10 cellular contexts compared by ENCODE assay signal in the genomic region with DNA sequence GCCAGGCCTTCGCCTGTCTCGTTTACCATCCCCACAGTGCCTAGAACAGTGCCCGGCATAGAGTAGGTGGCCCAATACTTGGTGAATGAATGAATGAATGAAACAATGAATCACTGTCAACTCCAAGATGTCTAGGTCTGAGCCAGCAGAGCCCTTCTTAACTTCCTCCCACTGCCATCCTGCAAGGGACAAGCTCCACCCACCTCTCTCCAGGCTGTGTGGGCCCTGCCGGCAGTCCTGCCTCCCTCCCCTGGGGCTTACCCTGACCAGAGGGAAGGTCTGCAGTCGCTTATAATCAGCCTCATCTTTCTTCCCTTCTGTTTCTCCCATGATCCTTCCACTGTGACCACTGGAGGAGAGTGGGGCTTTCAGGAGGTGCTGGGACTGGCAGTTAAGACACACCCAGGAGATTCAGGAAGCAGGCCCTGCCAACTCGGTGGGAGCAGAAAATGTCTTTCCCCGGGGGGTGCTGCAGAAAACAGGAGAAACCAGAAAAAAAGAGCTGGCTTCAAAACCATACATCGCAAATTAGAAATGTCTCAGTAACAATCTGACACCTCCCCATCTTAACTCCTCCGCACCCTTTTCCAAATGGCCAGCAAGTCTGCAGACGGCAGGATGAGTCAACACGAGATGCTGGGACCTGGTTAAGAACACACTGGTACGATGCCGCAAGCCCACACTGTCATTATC. TPM values are rescaled to one million over a fixed set of nuclear protein-coding genes. Genes with fewer than 3 reads are reported as not detected.
DNase-seq lines count a peak whose midpoint lies in the region; ATAC-seq and TF ChIP-seq lines count a peak whose summit lies in the region.
"Had no signal": no experiment of that assay in that cellular context is flagged by ENCODE, and none has a peak within 500 bp of the region (broad histone marks: within the 10 kb centered on the region; RNA-seq: fewer than 3 reads in every experiment).

No MANE protein-coding gene starts in this region.

- peaks cover 2 to 29% of the 10 kb centered on the region in 2 experiments; a peak in 3 of 4 replicates for H3K79me1 ChIP-seq in IMR-90 (ENCODE audit: low read depth in 1 of 2, low read length in 2 of 2)

- H3K9me3 ChIP-seq in IMR-90 (ENCODE audit: control insufficient read depth, insufficient read depth, low read length) (no peaks in the 10 kb centered on the region), adipocyte (ENCODE audit: control insufficient read depth, low read length) (no peaks in the 10 kb centered on the region), Karpas-422 (ENCODE audit: low read length) (no peaks in the 10 kb centered on the region)

- no peaks in the 10 kb centered on the region for H3K9me3 Mint-ChIP-seq in CD14-positive monocyte

- CTCF ChIA-PET in IMR-90 (lab: Yijun Ruan, JAX), result interaction anchor here (1.3 kb wide), 1 partner anchor 14 kb away, joined by 5 read pairs; no protein-coding TSS in a partner anchor

- no peak overlapping the region for H3K4me3 ChIP-seq in IMR-90 (ENCODE audit: insufficient read depth, low read depth, low read length)
- H3K4me3 ChIP-seq in adipocyte (ENCODE audit: low read length), result no peak overlapping the region
- H3K4me3 ChIP-seq in Karpas-422 (ENCODE audit: low read length), result no peak overlapping the region

- peaks cover 32 to 39% of the 10 kb centered on the region in 2 donors for H3K36me3 Mint-ChIP-seq in CD14-positive monocyte

- dilution Hi-C loops in IMR-90 (cut with HindIII; ENCODE audit: low sequenced_read_pairs, unreplicated experiment), result no loop called here

- H3K27me3 ChIP-seq in IMR-90 (ENCODE audit: control insufficient read depth, insufficient read depth, low read length) (no peaks in the 10 kb centered on the region), adipocyte (replicated peaks; ENCODE audit: control insufficient read depth, insufficient read depth, low read length) (no peaks in the 10 kb centered on the region), Karpas-422 (ENCODE audit: low read length) (no peaks in the 10 kb centered on the region)

- H3K27me3 Mint-ChIP-seq in CD14-positive monocyte (ENCODE audit: low read depth in 3 of 3), result peaks cover 0 to 3% (median 2%) of the 10 kb centered on the region in 3 donors

- H2AFZ ChIP-seq in IMR-90 (replicated peaks; ENCODE audit: low read length, poor library complexity) (peak overlapping the region; percentile 66), Karpas-422 (ENCODE audit: low read length) (no peak overlapping the region)

- POLR2A ChIA-PET in IMR-90 (lab: Charles Lee; ENCODE audit: unreplicated experiment), result no interaction called here

- no peak overlapping the region for H3K18ac ChIP-seq in IMR-90 (ENCODE audit: low read depth, low read length)

- in situ Hi-C loops in IMR-90 (cut with MboI; ENCODE audit: low sequenced_read_pairs), result no loop called here

- no peak for TF ChIP-seq RAD21 in IMR-90 (IDR thresholded peaks at IDR 0.05; ENCODE audit: low read length)

- H3K27ac Mint-ChIP-seq in CD14-positive monocyte, result peak overlapping the region in 5 of 7 donors; percentile 26 to 66 (median 54)

- TF ChIP-seq POLR2A in IMR-90 (IDR thresholded peaks at IDR 0.05; ENCODE audit: low read depth, low read length), result no peak

- H4K8ac ChIP-seq in IMR-90 (ENCODE audit: low read depth in 2 of 2, low read length in 2 of 2), result 0 out of 4 replicates have a peak overlapping the region, but pooled peaks of 1 of the 2 experiments have one; percentile 2

- ATAC-seq in IMR-90 (ENCODE audit: low read depth), result peak; percentile 48
- ATAC-seq in GM21786 (IDR thresholded peaks at IDR 0.05; ENCODE audit: unreplicated experiment), result no peak
- no peak for ATAC-seq in HG03175 (IDR thresholded peaks at IDR 0.05; ENCODE audit: unreplicated experiment)

- no peak overlapping the region for H3K4ac ChIP-seq in IMR-90 (ENCODE audit: low read depth, low read length)

- H3K56ac ChIP-seq in IMR-90 (ENCODE audit: extremely low read depth, insufficient read depth, low read length), result no peak overlapping the region

- H3K9me1 ChIP-seq in IMR-90 (ENCODE audit: insufficient read depth, low read length), result peaks cover 12% of the 10 kb centered on the region

- DNase-seq in CD14-positive monocyte (ENCODE audit: low spot score) (no peak), IMR-90 (peak; percentile 38), adipocyte (ENCODE audit: low read depth) (peak; percentile 69), iris pigment epithelial cell (ENCODE audit: low read depth) (peak; percentile 16), Karpas-422 (no peak)
- DNase-seq in activated CD8-positive, alpha-beta memory T cell treated with anti-CD3 and anti-CD28 coated beads for 24 hours, result no peak
- DNase-seq: activated gamma-delta T cell had no signal

- intact Hi-C loops in CD14-positive monocyte (cut with micrococcal nuclease), result no loop called here
- intact Hi-C loops in IMR-90 (cut with micrococcal nuclease), result no loop called here

- H3K14ac ChIP-seq in IMR-90 (replicated peaks; ENCODE audit: low read depth, low read length), result no peak overlapping the region

- H2BK20ac ChIP-seq in IMR-90 (ENCODE audit: low read depth, low read length), result no peak overlapping the region; the same call in 1 of the 2 replicates

- H3K36me3 ChIP-seq in IMR-90 (ENCODE audit: control insufficient read depth, insufficient read depth, low read length) (peaks cover 17% of the 10 kb centered on the region; the same call in 1 of the 2 replicates), adipocyte (ENCODE audit: control insufficient read depth, insufficient read depth, low read length, severe bottlenecking) (peaks cover 13% of the 10 kb centered on the region), Karpas-422 (ENCODE audit: insufficient read depth, low read length) (no peaks in the 10 kb centered on the region)

- H4K20me1 ChIP-seq in IMR-90 (ENCODE audit: insufficient read depth, low read length), result peaks cover 10% of the 10 kb centered on the region
- no peaks in the 10 kb centered on the region for H4K20me1 ChIP-seq in Karpas-422 (ENCODE audit: insufficient read depth, low read depth, low read length)

- H2BK5ac ChIP-seq in IMR-90 (ENCODE audit: low read depth, low read length, poor library complexity, severe bottlenecking), result no peak overlapping the region

- H2AK5ac ChIP-seq in IMR-90 (ENCODE audit: low read depth, low read length), result no peak overlapping the region

- H3K9ac ChIP-seq in IMR-90 (ENCODE audit: low read depth, low read length) (no peak overlapping the region), adipocyte (ENCODE audit: low read length) (no peak overlapping the region), Karpas-422 (ENCODE audit: low read length) (no peak overlapping the region)

- no peak overlapping the region for H4K5ac ChIP-seq in IMR-90 (ENCODE audit: low read depth, low read length)

- peaks cover 16% of the 10 kb centered on the region for H3K4me1 Mint-ChIP-seq in CD14-positive monocyte

- peaks cover 5% of the 10 kb centered on the region for H3K4me1 ChIP-seq in IMR-90 (ENCODE audit: control insufficient read depth, insufficient read depth, low read length)
- peaks cover 7% of the 10 kb centered on the region for H3K4me1 ChIP-seq in adipocyte (ENCODE audit: control insufficient read depth, insufficient read depth, low read length)
- no peaks in the 10 kb centered on the region for H3K4me1 ChIP-seq in Karpas-422 (ENCODE audit: low read length)

- H3K23ac ChIP-seq in IMR-90 (ENCODE audit: low read depth, low read length), result no peak overlapping the region

- H4K91ac ChIP-seq in IMR-90 (ENCODE audit: insufficient read depth, low read depth, low read length), result no peak overlapping the region

- BruUV-seq in IMR-90 (replicated peaks; lab: Mats Ljungman, UMichigan), result no TSS peak

- H3K4me3 Mint-ChIP-seq in CD14-positive monocyte, result peak overlapping the region in 1 of 2 donors; percentile 69

- H3K9me2 ChIP-seq in Karpas-422 (replicated peaks; ENCODE audit: insufficient read depth, low read length), result no peaks in the 10 kb centered on the region

- 93% methylated on average over 3 of the region's 13 CpGs; no CpG with 5 or more reads in 1 of the 2 experiments for WGBS in IMR-90 (ENCODE audit: extremely low coverage in 2 of 2, insufficient read length in 1 of 2), 2 experiments

- TF ChIP-seq CTCF in CD14-positive monocyte (IDR thresholded peaks at IDR 0.05) (no peak), IMR-90 (conservative IDR thresholded peaks at IDR 0.05; ENCODE audit: low read depth, low read length) (no peak)

- H2BK120ac ChIP-seq in IMR-90 (ENCODE audit: low read depth, low read length), result 0 out of 2 replicates have a peak overlapping the region, but pooled peaks have one; percentile 14

- H3K27ac ChIP-seq in IMR-90 (ENCODE audit: insufficient read depth, low read length), result no peak overlapping the region
- H3K27ac ChIP-seq in Karpas-422 (ENCODE audit: low read length), result no peak overlapping the region
- H3K27ac ChIP-seq: epithelial cell of prostate had no signal

- H2BK15ac ChIP-seq in IMR-90 (ENCODE audit: low read depth, low read length), result no peak overlapping the region

- H3K79me2 ChIP-seq in Karpas-422 (ENCODE audit: low read length), result no peaks in the 10 kb centered on the region

- no peak overlapping the region for H3K4me2 ChIP-seq in IMR-90 (ENCODE audit: low read depth, low read length)
- no peak overlapping the region for H3K4me2 ChIP-seq in Karpas-422 (ENCODE audit: low read depth, low read length, poor library complexity, severe bottlenecking)

- no peak overlapping the region for H2AK9ac ChIP-seq in IMR-90 (replicated peaks; ENCODE audit: low read depth, low read length, poor library complexity)

TF ChIP-seq in IMR-90, 13 proteins besides CTCF, POLR2A, EP300 and RAD21 (continues in another document):
- TF ChIP-seq CHD1 (IDR thresholded peaks at IDR 0.05; ENCODE audit: low read depth, low read length), result no peak
- TF ChIP-seq RCOR1 (IDR thresholded peaks at IDR 0.05; ENCODE audit: insufficient replicate concordance, low read length), result no peak

RNA-seq across cellular contexts. Expression of gene DNAL4, which starts 11.4 kb away (rescaled TPM):
- polyA plus RNA-seq in CD14-positive monocyte (1 to 10 TPM; 8.9 to 9.3 TPM), IMR-90 (2012; rRNA removed) (12.1 and 14.2 TPM in 2 replicates)
- 6.1 and 6.9 TPM in 2 replicates for total RNA-seq in IMR-90 (2012; rRNA removed)
- polyA plus RNA-seq in IMR-90 (2012; cell fraction: cytosol; rRNA removed), result 14.7 and 19.4 TPM in 2 replicates
- 7.3 and 9.3 TPM in 2 replicates for polyA plus RNA-seq in IMR-90 (2012; cell fraction: nucleus; rRNA removed; ENCODE audit: low replicate concordance)
- 3.2 and 8.8 TPM in 2 replicates for total RNA-seq in Karpas-422 (2014; rRNA removed; shearing (Covaris generic); ENCODE audit: low replicate concordance)

RNA-seq across cellular contexts. Expression of gene SUN2, which starts 26.8 kb away (rescaled TPM):
- polyA plus RNA-seq in CD14-positive monocyte, result 10 to 100 TPM; 95.8 to 97.8 TPM
- 25.6 and 27.8 TPM in 2 replicates for total RNA-seq in IMR-90 (2012; rRNA removed)
- polyA plus RNA-seq in IMR-90 (2012; rRNA removed), result 50.0 and 57.3 TPM in 2 replicates
- polyA plus RNA-seq in IMR-90 (2012; cell fraction: cytosol; rRNA removed), result 42.6 and 49.1 TPM in 2 replicates
- 32.0 and 72.8 TPM in 2 replicates for polyA plus RNA-seq in IMR-90 (2012; cell fraction: nucleus; rRNA removed; ENCODE audit: low replicate concordance)
- total RNA-seq in Karpas-422 (2014; rRNA removed; shearing (Covaris generic); ENCODE audit: low replicate concordance), result 23.3 and 44.9 TPM in 2 replicates

Comparison
In these comparisons a context has a peak if more than half of its experiments do, and no peak if none do; other contexts are left out.
1. DNase-seq: peak in IMR-90 (single experiment), adipocyte (single experiment) and iris pigment epithelial cell (single experiment); none in CD14-positive monocyte (single experiment), activated CD8-positive, alpha-beta memory T cell treated with anti-CD3 and anti-CD28 coated beads for 24 hours (single experiment) and Karpas-422 (single experiment).